ENCODE assay signal across 11 cellular contexts in the genomic region with DNA sequence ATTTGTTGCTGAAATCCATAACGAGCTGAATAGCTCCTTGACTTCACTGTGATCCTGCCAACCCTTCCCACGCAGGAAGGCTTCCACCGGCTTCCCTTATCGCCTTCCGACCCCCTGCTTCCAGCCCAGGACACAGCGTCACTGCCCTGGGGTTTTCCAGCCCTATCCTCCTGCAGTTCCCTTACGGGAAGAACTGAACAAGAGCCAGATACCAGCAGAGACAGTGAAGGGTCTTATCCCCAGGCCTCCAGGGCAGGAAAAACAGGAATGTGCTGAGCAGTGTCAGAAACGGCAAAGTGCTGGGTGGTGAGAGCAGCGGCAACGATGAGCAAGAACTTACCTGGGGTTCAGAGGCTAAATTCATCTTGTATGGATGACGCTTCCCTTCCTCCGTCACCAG. TPM values are rescaled to one million over a fixed set of nuclear protein-coding genes. Genes with fewer than 3 reads are reported as not detected.
DNase-seq lines count a peak whose midpoint lies in the region; ATAC-seq and TF ChIP-seq lines count a peak whose summit lies in the region.
"Had no signal": no experiment of that assay in that cellular context is flagged by ENCODE, and none has a peak within 500 bp of the region (broad histone marks: within the 10 kb centered on the region; RNA-seq: fewer than 3 reads in every experiment).

No MANE protein-coding gene starts in this region.

- no peaks in the 10 kb centered on the region for H3K9me3 Mint-ChIP-seq in effector memory CD8-positive, alpha-beta T cell
- H3K9me3 Mint-ChIP-seq: T-helper 1 cell treated with Interleukin-12 subunit alpha and Interleukin-12 subunit beta and Interleukin-4 antibody, amounts not matched to agents 30 μg/mL and 1 μg/mL, for 36 hours had no signal

- H3K27me3 ChIP-seq in fibroblast of lung (ENCODE audit: control insufficient read depth, insufficient read depth, low read length), result no peaks in the 10 kb centered on the region
- no peaks in the 10 kb centered on the region for H3K27me3 ChIP-seq in muscle layer of duodenum (ENCODE audit: low read depth, low read length)
- H3K27me3 ChIP-seq in tibial nerve, result no peaks in the 10 kb centered on the region

- H3K9me3 ChIP-seq in fibroblast of lung (ENCODE audit: control insufficient read depth, insufficient read depth, low read depth, low read length) (no peaks in the 10 kb centered on the region), muscle layer of duodenum (ENCODE audit: control insufficient read depth in 1 of 2, low read length in 2 of 2) (no peaks in the 10 kb centered on the region), tibial nerve (no peaks in the 10 kb centered on the region)

- no peak overlapping the region for H3K4me2 ChIP-seq in fibroblast of lung (ENCODE audit: extremely low read depth, insufficient read depth, low read length)

- WGBS in tibial nerve, 2 donors, result 50 to 52% methylated on average over 12 of the region's 12 CpGs

- H3K27ac ChIP-seq in fibroblast of lung (ENCODE audit: insufficient read depth, low read length), result peak overlapping the region; percentile 22
- peak overlapping the region; percentile 62 for H3K27ac ChIP-seq in muscle layer of duodenum (ENCODE audit: low read length)
- H3K27ac ChIP-seq in tibial nerve, result peak overlapping the region in 3 of 4 donors; percentile 51 to 79 (median 69)

- ATAC-seq in SK-N-SH treated with all-trans-retinoic acid at 6 μM for 48 hours, result no peak; the same call in 2 of the 3 replicates
- no peak for ATAC-seq in GM21737 (IDR thresholded peaks at IDR 0.05; ENCODE audit: unreplicated experiment)
- ATAC-seq in effector memory CD8-positive, alpha-beta T cell (replicated peaks), result no peak
- ATAC-seq in HG02623 (IDR thresholded peaks at IDR 0.05; ENCODE audit: unreplicated experiment), result no peak

- no peak for TF ChIP-seq CTCF in fibroblast of lung (conservative IDR thresholded peaks at IDR 0.05 in 1 of 2, IDR thresholded peaks at IDR 0.05 in 1 of 2; ENCODE audit: low read depth in 1 of 2, low read length in 2 of 2)
- TF ChIP-seq CTCF in tibial nerve (IDR thresholded peaks at IDR 0.05), result no peak

- H3K4me3 Mint-ChIP-seq in effector memory CD8-positive, alpha-beta T cell, result no peak overlapping the region
- H3K4me3 Mint-ChIP-seq: T-helper 1 cell treated with Interleukin-12 subunit alpha and Interleukin-12 subunit beta and Interleukin-4 antibody, amounts not matched to agents 30 μg/mL and 1 μg/mL, for 36 hours had no signal

- TF ChIP-seq POLR2A in tibial nerve (IDR thresholded peaks at IDR 0.05), result no peak

- H4K20me1 ChIP-seq in fibroblast of lung (ENCODE audit: control insufficient read depth, extremely low read depth, insufficient read depth, low read length), result no peaks in the 10 kb centered on the region

- H3K4me1 ChIP-seq in fibroblast of lung (ENCODE audit: control insufficient read depth, extremely low read depth, insufficient read depth, low read length), result peaks cover 5% of the 10 kb centered on the region
- H3K4me1 ChIP-seq in muscle layer of duodenum (ENCODE audit: control insufficient read depth in 1 of 2, insufficient read depth in 2 of 2, low read length in 2 of 2), result peaks cover 0 to 4% of the 10 kb centered on the region in 2 donors
- H3K4me1 ChIP-seq in tibial nerve, result peaks cover 0 to 20% (median 10%) of the 10 kb centered on the region in 4 donors

- TF ChIP-seq EP300 in tibial nerve (IDR thresholded peaks at IDR 0.05), result peak; percentile 26 to 75

- H3K4me3 ChIP-seq in fibroblast of lung (replicated peaks in 1 of 4; ENCODE audit: control extremely low read depth in 1 of 4, insufficient read depth in 1 of 4, low read depth in 3 of 4, low read length in 4 of 4) (no peak overlapping the region), muscle layer of duodenum (ENCODE audit: low read depth in 1 of 2, low read length in 2 of 2) (no peak overlapping the region), tibial nerve (no peak overlapping the region)
- H3K4me3 ChIP-seq: dorsolateral prefrontal cortex had no signal

- H3K9ac ChIP-seq in fibroblast of lung (ENCODE audit: insufficient read depth, low read length), result no peak overlapping the region

- H3K36me3 Mint-ChIP-seq in effector memory CD8-positive, alpha-beta T cell (ENCODE audit: insufficient read depth), result peaks cover 6% of the 10 kb centered on the region

- H3K4me1 Mint-ChIP-seq in effector memory CD8-positive, alpha-beta T cell (ENCODE audit: low read depth in 2 of 2), result peaks cover 0 to 5% of the 10 kb centered on the region in 2 donors

- peak in 1 of 2 donors; percentile 87 for DNase-seq in fibroblast of lung (ENCODE audit: low read depth in 2 of 2)
- no peak for DNase-seq in tibial nerve (ENCODE audit: low spot score in 2 of 2)
- no peak for DNase-seq in effector memory CD8-positive, alpha-beta T cell
- no peak for DNase-seq in DMS114 treated with DMSO at 0.1 percent for 48 hours (lab: John Stamatoyannopoulos, UW; ENCODE audit: unreplicated experiment)
- DNase-seq: DMS79 treated with DMSO at 0.1 percent for 48 hours, dorsolateral prefrontal cortex had no signal

- H3K79me2 ChIP-seq in fibroblast of lung (ENCODE audit: control insufficient read depth, insufficient read depth, low read length), result peaks cover 12% of the 10 kb centered on the region

- no peak overlapping the region for H3K27ac Mint-ChIP-seq in effector memory CD8-positive, alpha-beta T cell
- H3K27ac Mint-ChIP-seq: T-helper 1 cell treated with Interleukin-12 subunit alpha and Interleukin-12 subunit beta and Interleukin-4 antibody, amounts not matched to agents 30 μg/mL and 1 μg/mL, for 36 hours had no signal

- no peaks in the 10 kb centered on the region for H3K27me3 Mint-ChIP-seq in effector memory CD8-positive, alpha-beta T cell

- H2AFZ ChIP-seq in fibroblast of lung (ENCODE audit: low read length), result no peak overlapping the region

- peaks cover 2% of the 10 kb centered on the region for H3K36me3 ChIP-seq in fibroblast of lung (ENCODE audit: control insufficient read depth, insufficient read depth, low read length)
- H3K36me3 ChIP-seq in muscle layer of duodenum (ENCODE audit: control insufficient read depth in 1 of 2, insufficient read depth in 2 of 2, low read length in 2 of 2), result peaks cover 0 to 15% of the 10 kb centered on the region in 2 donors
- H3K36me3 ChIP-seq in tibial nerve, result peaks cover 0 to 11% (median 0%) of the 10 kb centered on the region in 3 donors

TF ChIP-seq in SK-N-SH treated with all-trans-retinoic acid at 6 μM for 48 hours, 23 proteins besides CTCF, POLR2A, EP300 and RAD21:
- no peak for TF ChIP-seq ARNTL (CRISPR knock-in tag; IDR thresholded peaks at IDR 0.05; ENCODE audit: borderline replicate concordance, low read depth)
- TF ChIP-seq SNAI2 (CRISPR knock-in tag; IDR thresholded peaks at IDR 0.05), result peak; percentile 87
- TF ChIP-seq ISL1 (CRISPR knock-in tag; IDR thresholded peaks at IDR 0.05), result peak; percentile 66
- no peak for TF ChIP-seq BACH2 (CRISPR knock-in tag; IDR thresholded peaks at IDR 0.05; ENCODE audit: borderline replicate concordance)
- TF ChIP-seq TCF4 (CRISPR knock-in tag; IDR thresholded peaks at IDR 0.05; ENCODE audit: borderline replicate concordance), result 0 out of 2 replicates have a peak, but pooled peaks have one; percentile 24
- TF ChIP-seq CSDC2 (CRISPR knock-in tag; IDR thresholded peaks at IDR 0.05), result peak; percentile 65; the same call in 1 of the 2 replicates
- peak; percentile 39 for TF ChIP-seq ZFP3 (CRISPR knock-in tag; IDR thresholded peaks at IDR 0.05)
- TF ChIP-seq ZNF8 (CRISPR knock-in tag; IDR thresholded peaks at IDR 0.05), result no peak
- TF ChIP-seq, protein P1, sequence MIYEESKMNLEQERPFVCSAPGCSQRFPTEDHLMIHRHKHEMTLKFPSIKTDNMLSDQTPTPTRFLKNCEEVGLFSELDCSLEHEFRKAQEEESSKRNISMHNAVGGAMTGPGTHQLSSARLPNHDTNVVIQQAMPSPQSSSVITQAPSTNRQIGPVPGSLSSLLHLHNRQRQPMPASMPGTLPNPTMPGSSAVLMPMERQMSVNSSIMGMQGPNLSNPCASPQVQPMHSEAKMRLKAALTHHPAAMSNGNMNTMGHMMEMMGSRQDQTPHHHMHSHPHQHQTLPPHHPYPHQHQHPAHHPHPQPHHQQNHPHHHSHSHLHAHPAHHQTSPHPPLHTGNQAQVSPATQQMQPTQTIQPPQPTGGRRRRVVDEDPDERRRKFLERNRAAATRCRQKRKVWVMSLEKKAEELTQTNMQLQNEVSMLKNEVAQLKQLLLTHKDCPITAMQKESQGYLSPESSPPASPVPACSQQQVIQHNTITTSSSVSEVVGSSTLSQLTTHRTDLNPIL (CRISPR knock-in tag; IDR thresholded peaks at IDR 0.05; ENCODE audit: low read depth), result no peak

RNA-seq across cellular contexts. Expression of a gene that starts 22.4 kb away (rescaled TPM):
- total RNA-seq in fibroblast of lung (12.1 and 24.3 TPM in 2 replicates), tibial nerve (100 to 1,000 TPM; 113 to 150 (median 128) TPM)
- 199 and 390 TPM in 2 replicates for polyA plus RNA-seq in fibroblast of lung
- 236 and 460 TPM in 2 replicates for polyA plus RNA-seq in fibroblast of lung (2012)
- 188 and 437 TPM in 2 replicates for polyA minus RNA-seq in fibroblast of lung (ENCODE audit: low replicate concordance)
